Comparison of ENCODE assay signal across 17 cellular contexts in the genomic region with DNA sequence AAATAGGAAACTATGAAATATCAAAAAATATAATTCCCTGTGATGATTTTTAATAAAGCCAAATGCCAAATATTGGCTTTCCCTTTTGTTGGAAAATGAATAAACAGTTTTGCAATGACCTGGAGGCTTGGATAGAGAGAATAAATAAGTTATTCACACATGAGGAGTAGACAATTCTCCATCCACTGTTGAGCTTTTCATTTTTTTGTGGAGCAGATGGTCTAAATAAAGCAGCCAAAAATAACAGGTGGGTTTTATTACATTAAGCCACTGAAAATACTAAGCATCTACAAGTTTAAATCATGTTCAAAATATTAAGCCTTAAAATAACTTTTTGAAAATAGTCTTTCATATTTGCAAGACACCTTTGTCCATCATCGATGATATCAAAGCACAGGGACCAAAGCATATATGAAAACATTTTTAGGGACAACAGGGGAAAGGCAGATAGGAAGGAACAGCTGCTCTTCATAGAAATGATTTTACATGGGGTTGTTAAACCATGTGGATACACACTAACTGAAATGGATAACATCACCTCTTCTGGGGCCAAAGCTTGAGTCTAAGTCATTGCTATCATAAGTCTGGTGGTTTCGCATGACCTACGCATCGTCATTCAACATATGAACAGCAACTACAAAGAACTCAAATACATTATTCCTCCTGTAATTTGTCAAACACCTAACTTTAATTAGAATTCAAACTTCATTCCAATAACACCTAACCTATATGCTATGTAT.
"Had no signal": no experiment of that assay in that cellular context is flagged by ENCODE, and none has a peak within 500 bp of the region (broad histone marks: within the 10 kb centered on the region; RNA-seq: fewer than 3 reads in every experiment).

No MANE protein-coding gene starts in this region.

- H3K27me3 ChIP-seq: SJSA1 had no signal

- DNase-seq: KBM-7, MV-4-11, NCI-H1048, NCI-H1105, NCI-H1417, NCI-H1436 treated with DMSO at 0.1 percent for 48 hours, NCI-H187, NCI-H2029, NCI-H2081 treated with DMSO at 0.1 percent for 48 hours, NCI-H2227 treated with DMSO at 0.1 percent for 48 hours, NCI-H526 treated with DMSO at 0.1 percent for 48 hours, NCI-H748 treated with DMSO at 0.1 percent for 48 hours, SIG-M5 had no signal

- H3K36me3 ChIP-seq: SJSA1 had no signal

- H3K9me3 ChIP-seq: SJSA1 had no signal

- ATAC-seq: Panc1 had no signal

- H3K27ac ChIP-seq: RWPE1, SJSA1, SK-N-MC had no signal

- H3K4me3 ChIP-seq: SJSA1, SK-N-MC had no signal
